In genomic region chr22:24271406-24271760, GRCh38 we compare ENCODE assay signal across 8 cellular contexts. TPM values are rescaled to one million over a fixed set of nuclear protein-coding genes. Genes with fewer than 3 reads are reported as not detected.
DNase-seq lines count a peak whose midpoint lies in the region; ATAC-seq and TF ChIP-seq lines count a peak whose summit lies in the region.

No MANE protein-coding gene starts in this region.

- H3K36me3 ChIP-seq in SU-DHL-6 (ENCODE audit: low read length): no peaks in the 10 kb centered on the region

- H3K79me2 ChIP-seq in SU-DHL-6 (ENCODE audit: insufficient read depth, low read length): peaks cover 55% of the 10 kb centered on the region

- peaks cover 8% of the 10 kb centered on the region for H3K4me1 ChIP-seq in foreskin keratinocyte

- peak overlapping the region; percentile 76 for H3K27ac ChIP-seq in SU-DHL-6 (ENCODE audit: low read depth, low read length)
- H3K27ac ChIP-seq in foreskin keratinocyte: peak overlapping the region; percentile 62

- in situ Hi-C loops in KBM-7 (cut with MboI; ENCODE audit: low pct_unique_long_range_greater_than_20kb, low sequenced_read_pairs): no loop called here

- ATAC-seq in GM21390 (IDR thresholded peaks at IDR 0.05; ENCODE audit: unreplicated experiment) (peak; percentile 21), foreskin keratinocyte (no peak), sciatic nerve (no peak)

- DNase-seq in foreskin keratinocyte (peak in 1 of 2 donors; percentile 36), sciatic nerve (ENCODE audit: low spot score) (peak; percentile 75), KBM-7 (no peak), NCI-H2227 treated with DMSO at 0.1 percent for 48 hours (lab: John Stamatoyannopoulos, UW) (no peak), cerebellum (ENCODE audit: low spot score) (no peak)
- no peak for DNase-seq in stimulated activated CD8-positive, alpha-beta memory T cell treated with anti-CD3 and anti-CD28 coated beads, Interleukin-4, amount 100 ng/mL, for 48 hours

- no peaks in the 10 kb centered on the region for H3K9me2 ChIP-seq in SU-DHL-6 (replicated peaks; ENCODE audit: insufficient read depth, low read length)

- peak overlapping the region; percentile 72 for H3K4me2 ChIP-seq in SU-DHL-6 (ENCODE audit: low read depth, low read length, poor library complexity, severe bottlenecking)

- H3K27me3 ChIP-seq in SU-DHL-6 (ENCODE audit: low read length) (no peaks in the 10 kb centered on the region), foreskin keratinocyte (no peaks in the 10 kb centered on the region)

- intact Hi-C loops in sciatic nerve (cut with DNase I): no loop called here

- peak overlapping the region; percentile 72 for H3K4me3 ChIP-seq in SU-DHL-6 (ENCODE audit: insufficient read depth, low read length, poor library complexity, severe bottlenecking)

- peaks cover 14% of the 10 kb centered on the region for H3F3A ChIP-seq in SU-DHL-6 (ENCODE audit: insufficient read depth)

- H3K9ac ChIP-seq in SU-DHL-6 (ENCODE audit: low read length): peak overlapping the region; percentile 90

- no peaks in the 10 kb centered on the region for H3K9me3 ChIP-seq in SU-DHL-6 (ENCODE audit: insufficient read depth, low read length)

- peaks cover 3% of the 10 kb centered on the region; the same call in 1 of the 2 replicates for H4K20me1 ChIP-seq in SU-DHL-6 (ENCODE audit: low read depth, low read length)

- TF ChIP-seq CTCF in SU-DHL-6 (IDR thresholded peaks at IDR 0.05; ENCODE audit: insufficient read depth, low read length, poor library complexity, severe bottlenecking): no peak
- TF ChIP-seq CTCF in foreskin keratinocyte (conservative IDR thresholded peaks at IDR 0.05): no peak

- H2AFZ ChIP-seq in SU-DHL-6 (ENCODE audit: low read depth, low read length, severe bottlenecking): peak overlapping the region; percentile 65

RNA-seq across cellular contexts. Expression of gene SPECC1L, which starts 0.8 kb away (rescaled TPM):
- 28.6 and 29.2 TPM in 2 replicates for total RNA-seq in foreskin keratinocyte
- polyA plus RNA-seq in foreskin keratinocyte: 7.5 and 8.1 TPM in 2 replicates
- total RNA-seq in sciatic nerve: 86.2 TPM
- 45.8 TPM for total RNA-seq in cerebellum

RNA-seq across cellular contexts. Expression of gene GGT5, which starts 26.5 kb away (rescaled TPM):
- total RNA-seq in foreskin keratinocyte: not detected in 2 replicates
- polyA plus RNA-seq in foreskin keratinocyte: not detected in 2 replicates
- 38.2 TPM for total RNA-seq in sciatic nerve
- total RNA-seq in cerebellum: 2.3 TPM

Comparison
In these comparisons a context has a peak if more than half of its experiments do, and no peak if none do; other contexts are left out.
1. RNA of gene GGT5, which starts 26.5 kb away (total RNA-seq): 38.2 TPM in sciatic nerve (single experiment); 2.3 TPM in cerebellum (single experiment) and not detected in foreskin keratinocyte; every median in the first group is over 10 times any median in the second.